Comparison of ENCODE assay signal across 25 cellular contexts in genomic region chr13:32977321-32977720, GRCh38. TPM values are rescaled to one million over a fixed set of nuclear protein-coding genes. Genes with fewer than 3 reads are reported as not detected.
DNase-seq lines count a peak whose midpoint lies in the region; FAIRE-seq and TF ChIP-seq lines count a peak whose summit lies in the region.
"Had no signal": no experiment of that assay in that cellular context is flagged by ENCODE, and none has a peak within 500 bp of the region (broad histone marks: within the 10 kb centered on the region; RNA-seq: fewer than 3 reads in every experiment).

No MANE protein-coding gene starts in this region.

- no peak overlapping the region for H3K4me3 ChIP-seq in BLaER1
- H3K4me3 ChIP-seq in HEK293 (ENCODE audit: low read depth, low read length): no peak overlapping the region
- H3K4me3 ChIP-seq in bronchial epithelial cell (ENCODE audit: low read depth, low read length): no peak overlapping the region
- H3K4me3 ChIP-seq: K562, SJCRH30 had no signal

- in situ Hi-C loops in GM13977 (cut with MboI; ENCODE audit: low pct_unique_long_range_greater_than_20kb, low sequenced_read_pairs, unreplicated experiment): no loop called here

- FAIRE-seq in bronchial epithelial cell (lab: Jason Lieb, UNC): peak; percentile 68
- FAIRE-seq: D721Med, K562 had no signal

- H3K27ac Mint-ChIP-seq in neural crest cell (ENCODE audit: unreplicated experiment): peak overlapping the region; percentile 84
- H3K27ac Mint-ChIP-seq: CD4-positive, alpha-beta T cell; HFFc6 had no signal

- H3K9ac ChIP-seq in BLaER1: no peak overlapping the region

- TF ChIP-seq CTCF in HEK293 (tag by site-specific recombination; IDR thresholded peaks at IDR 0.05) (no peak), bronchial epithelial cell (IDR thresholded peaks at IDR 0.05; ENCODE audit: insufficient read depth, low read length, severe bottlenecking) (no peak), neural crest cell (conservative IDR thresholded peaks at IDR 0.05) (no peak), GM13977 (IDR thresholded peaks at IDR 0.05; ENCODE audit: extremely low read depth, insufficient read depth, missing control alignments) (no peak)

- H3K27me3 ChIP-seq in BLaER1: no peaks in the 10 kb centered on the region
- peaks cover 7% of the 10 kb centered on the region for H3K27me3 ChIP-seq in bronchial epithelial cell (ENCODE audit: control insufficient read depth, insufficient read depth, low read length)
- H3K27me3 ChIP-seq: SJCRH30 had no signal

- no peaks in the 10 kb centered on the region for H3K27me3 Mint-ChIP-seq in neural crest cell (ENCODE audit: low read depth)
- H3K27me3 Mint-ChIP-seq: CD4-positive, alpha-beta T cell had no signal

- H3K36me3 ChIP-seq in BLaER1 (no peaks in the 10 kb centered on the region), HEK293 (ENCODE audit: control insufficient read depth in 2 of 2, insufficient read depth in 1 of 2, low read length in 2 of 2) (no peaks in the 10 kb centered on the region; a peak in 1 of 3 replicates), bronchial epithelial cell (ENCODE audit: control insufficient read depth, insufficient read depth, low read length) (no peaks in the 10 kb centered on the region)
- H3K36me3 ChIP-seq: SJCRH30 had no signal

- H3K4me1 ChIP-seq in BLaER1 (peaks cover 29% of the 10 kb centered on the region), HEK293 (ENCODE audit: control insufficient read depth, insufficient read depth, low read length) (no peaks in the 10 kb centered on the region)
- H3K4me1 ChIP-seq: SJCRH30 had no signal

- CTCF ChIA-PET in HEK293 (lab: Yijun Ruan, JAX): no interaction called here

- H4K20me1 ChIP-seq in BLaER1: no peaks in the 10 kb centered on the region

- no peak for DNase-seq in bronchial epithelial cell (ENCODE audit: low read depth)
- DNase-seq in neural crest cell (ENCODE audit: low read depth, low spot score): no peak
- no peak for DNase-seq in NCI-H1105 treated with DMSO at 0.1 percent for 48 hours (lab: John Stamatoyannopoulos, UW)
- DNase-seq in GM13977 (ENCODE audit: low spot score): no peak
- DNase-seq in SHP77 (lab: John Stamatoyannopoulos, UW): no peak
- DNase-seq: CD4-positive, alpha-beta T cell; H7; HFFc6; Kasumi-1; NCI-H1436 treated with DMSO at 0.1 percent for 48 hours; NCI-H1930; NCI-H2107; NCI-H446; NCI-H524 treated with DMSO at 0.1 percent for 48 hours; NCI-H774; NK-92 treated with Interleukin-12 subunit alpha and Interleukin-12 subunit beta, amount 100 ng/mL, for 24 hours; PC-3; SJCRH30 had no signal

- H3K27ac ChIP-seq in BLaER1 (peak overlapping the region; percentile 58; the same call in 1 of the 2 replicates), HEK293 (ENCODE audit: extremely low read depth, low read depth, low read length) (no peak overlapping the region)
- H3K27ac ChIP-seq: HL-60, SJCRH30 had no signal

- H3K4me2 ChIP-seq in BLaER1: peak overlapping the region; percentile 49

- H3K9me3 ChIP-seq in BLaER1 (no peaks in the 10 kb centered on the region), HEK293 (ENCODE audit: control insufficient read depth, insufficient read depth, low read depth, low read length) (no peaks in the 10 kb centered on the region)
- H3K9me3 ChIP-seq: SJCRH30 had no signal

- peaks cover 29% of the 10 kb centered on the region for H3K4me1 Mint-ChIP-seq in neural crest cell

- H3K9me3 Mint-ChIP-seq in neural crest cell: peaks cover 2% of the 10 kb centered on the region
- H3K9me3 Mint-ChIP-seq: HFFc6 had no signal

- H3K36me3 Mint-ChIP-seq in neural crest cell (ENCODE audit: low read depth): peaks cover 4% of the 10 kb centered on the region

- no peak overlapping the region for H3K4me3 Mint-ChIP-seq in neural crest cell
- H3K4me3 Mint-ChIP-seq: CD4-positive, alpha-beta T cell; HFFc6 had no signal

- POLR2A ChIA-PET in HEK293 (lab: Yijun Ruan, JAX): no interaction called here

TF ChIP-seq in HEK293, 187 proteins besides CTCF, POLR2A, EP300 and RAD21 (continues in another document):
- TF ChIP-seq ZFP41 (tag by site-specific recombination; IDR thresholded peaks at IDR 0.05; ENCODE audit: borderline replicate concordance): no peak
- TF ChIP-seq INSM2 (tag by site-specific recombination; IDR thresholded peaks at IDR 0.05): no peak
- no peak for TF ChIP-seq MEIS1 (CRISPR knock-in tag; IDR thresholded peaks at IDR 0.05; ENCODE audit: borderline replicate concordance)
- no peak for TF ChIP-seq ZNF366 (tag by site-specific recombination; conservative IDR thresholded peaks at IDR 0.05)
- no peak for TF ChIP-seq ZNF596 (tag by site-specific recombination; IDR thresholded peaks at IDR 0.05)
- TF ChIP-seq ZNF501 (tag by site-specific recombination; IDR thresholded peaks at IDR 0.05): no peak
- TF ChIP-seq SETDB1 (IDR thresholded peaks at IDR 0.05; ENCODE audit: insufficient read length, low read length): no peak
- TF ChIP-seq, protein P1, sequence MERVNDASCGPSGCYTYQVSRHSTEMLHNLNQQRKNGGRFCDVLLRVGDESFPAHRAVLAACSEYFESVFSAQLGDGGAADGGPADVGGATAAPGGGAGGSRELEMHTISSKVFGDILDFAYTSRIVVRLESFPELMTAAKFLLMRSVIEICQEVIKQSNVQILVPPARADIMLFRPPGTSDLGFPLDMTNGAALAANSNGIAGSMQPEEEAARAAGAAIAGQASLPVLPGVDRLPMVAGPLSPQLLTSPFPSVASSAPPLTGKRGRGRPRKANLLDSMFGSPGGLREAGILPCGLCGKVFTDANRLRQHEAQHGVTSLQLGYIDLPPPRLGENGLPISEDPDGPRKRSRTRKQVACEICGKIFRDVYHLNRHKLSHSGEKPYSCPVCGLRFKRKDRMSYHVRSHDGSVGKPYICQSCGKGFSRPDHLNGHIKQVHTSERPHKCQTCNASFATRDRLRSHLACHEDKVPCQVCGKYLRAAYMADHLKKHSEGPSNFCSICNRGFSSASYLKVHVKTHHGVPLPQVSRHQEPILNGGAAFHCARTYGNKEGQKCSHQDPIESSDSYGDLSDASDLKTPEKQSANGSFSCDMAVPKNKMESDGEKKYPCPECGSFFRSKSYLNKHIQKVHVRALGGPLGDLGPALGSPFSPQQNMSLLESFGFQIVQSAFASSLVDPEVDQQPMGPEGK (tag by site-specific recombination; IDR thresholded peaks at IDR 0.05): no peak
- TF ChIP-seq SALL2 (tag by site-specific recombination; IDR thresholded peaks at IDR 0.05; ENCODE audit: borderline replicate concordance): no peak
- TF ChIP-seq ZNF580 (tag by site-specific recombination; IDR thresholded peaks at IDR 0.05): no peak
- no peak for TF ChIP-seq ZXDB (tag by site-specific recombination; IDR thresholded peaks at IDR 0.05)
- TF ChIP-seq ZFP69B (tag by site-specific recombination; IDR thresholded peaks at IDR 0.05): no peak
- no peak for TF ChIP-seq ZNF155 (tag by site-specific recombination; IDR thresholded peaks at IDR 0.05)
- no peak for TF ChIP-seq REST (tag by site-specific recombination; IDR thresholded peaks at IDR 0.05)
- TF ChIP-seq ZNF157 (tag by site-specific recombination; IDR thresholded peaks at IDR 0.05): 0 out of 2 replicates have a peak, but pooled peaks have one; percentile 16

RNA-seq across cellular contexts. Expression of gene KL, which starts 38.9 kb away (rescaled TPM):
- not detected in 2 replicates for total RNA-seq in bronchial epithelial cell
- 0.11 and 0.12 TPM in 2 replicates for total RNA-seq in neural crest cell
- total RNA-seq: A172; CD4-positive, alpha-beta T cell; H7; K562; M059J; SJCRH30 had no signal
